ENCODE assay signal across 19 cellular contexts in the genomic region with DNA sequence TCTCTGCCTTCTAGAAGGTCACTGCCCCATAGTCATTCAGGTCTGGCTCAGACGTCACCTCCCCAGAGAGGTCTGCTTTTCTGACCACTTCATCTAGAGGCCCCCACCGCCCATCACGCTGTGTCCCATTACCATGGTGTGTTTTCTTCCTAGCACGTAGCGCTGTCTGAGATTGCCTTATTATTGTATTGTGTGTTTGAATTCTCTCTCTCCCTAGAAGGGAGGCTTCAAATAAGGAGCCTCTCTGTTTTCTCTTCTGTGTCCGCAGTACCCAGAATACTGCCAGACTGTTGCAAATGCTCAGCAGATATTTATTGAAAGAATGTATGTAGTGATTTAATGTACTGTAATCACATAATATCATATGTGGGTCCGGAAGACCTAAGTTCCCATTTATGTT. TPM values are rescaled to one million over a fixed set of nuclear protein-coding genes. Genes with fewer than 3 reads are reported as not detected.
A peak's percentile ranks its signal among the peaks of the same experiment; 100 is the strongest.
DNase-seq lines count a peak whose midpoint lies in the region; ATAC-seq and TF ChIP-seq lines count a peak whose summit lies in the region.
"Had no signal": no experiment of that assay in that cellular context is flagged by ENCODE, and none has a peak within 500 bp of the region (broad histone marks: within the 10 kb centered on the region; RNA-seq: fewer than 3 reads in every experiment).

No MANE protein-coding gene starts in this region.

- intact Hi-C loops in posterior vena cava (cut with DNase I) = no loop called here

- peaks cover 11 to 23% (median 14%) of the 10 kb centered on the region in 11 experiments; a peak in 18 of 22 replicates for H3K36me3 ChIP-seq in BLaER1 treated with 17β-estradiol and CSF1 and Interleukin-3, amounts not matched to agents 10 nM and 100 nM

- H3K4me3 Mint-ChIP-seq in activated T-helper 17 cell treated with anti-CD3 and anti-CD28 coated beads, Interleukin-2, amount 50 U/mL, for 72 hours = no peak overlapping the region
- H3K4me3 Mint-ChIP-seq in glutamatergic neuron (ENCODE audit: unreplicated experiment) = peak overlapping the region; percentile 1
- H3K4me3 Mint-ChIP-seq: CD4-positive, alpha-beta memory T cell; H9; IgD-negative memory B cell had no signal

- no peak for ATAC-seq in activated T-helper 17 cell treated with anti-CD3 and anti-CD28 coated beads, Interleukin-2, amount 50 U/mL, for 72 hours (replicated peaks)
- ATAC-seq in GM19395 (IDR thresholded peaks at IDR 0.05; ENCODE audit: unreplicated experiment) = no peak
- ATAC-seq: GM12878 had no signal

- H3K9me3 Mint-ChIP-seq in activated T-helper 17 cell treated with anti-CD3 and anti-CD28 coated beads, Interleukin-2, amount 50 U/mL, for 72 hours = no peaks in the 10 kb centered on the region
- H3K9me3 Mint-ChIP-seq in glutamatergic neuron (ENCODE audit: unreplicated experiment) = no peaks in the 10 kb centered on the region
- H3K9me3 Mint-ChIP-seq: CD4-positive, alpha-beta memory T cell; H9; IgD-negative memory B cell had no signal

- TF ChIP-seq CTCF in glutamatergic neuron (IDR thresholded peaks at IDR 0.05; ENCODE audit: partially characterized antibody, unreplicated experiment) = no peak

- peak overlapping the region in 10 of 11 experiments; percentile 85 to 99 (median 96); a peak in 21 of 22 replicates for H3K27ac ChIP-seq in BLaER1 treated with 17β-estradiol and CSF1 and Interleukin-3, amounts not matched to agents 10 nM and 100 nM
- H3K27ac ChIP-seq: PC-9 had no signal

- H4K20me1 ChIP-seq in BLaER1 treated with 17β-estradiol and CSF1 and Interleukin-3, amounts not matched to agents 10 nM and 100 nM = peaks cover 0 to 3% (median 0%) of the 10 kb centered on the region in 11 experiments; a peak in 1 of 22 replicates

- H3K27ac Mint-ChIP-seq in activated T-helper 17 cell treated with anti-CD3 and anti-CD28 coated beads, Interleukin-2, amount 50 U/mL, for 72 hours = peak overlapping the region; percentile 0
- peak overlapping the region; percentile 48 for H3K27ac Mint-ChIP-seq in glutamatergic neuron (ENCODE audit: unreplicated experiment)

- peak overlapping the region; percentile 1 to 94 (median 88); a peak in 17 of 22 replicates for H3K4me2 ChIP-seq in BLaER1 treated with 17β-estradiol and CSF1 and Interleukin-3, amounts not matched to agents 10 nM and 100 nM
- H3K4me2 ChIP-seq: PC-9 had no signal

- H3K4me1 ChIP-seq in BLaER1 treated with 17β-estradiol and CSF1 and Interleukin-3, amounts not matched to agents 10 nM and 100 nM = peaks cover 76 to 97% (median 85%) of the 10 kb centered on the region in 10 experiments

- H3K27me3 Mint-ChIP-seq in activated T-helper 17 cell treated with anti-CD3 and anti-CD28 coated beads, Interleukin-2, amount 50 U/mL, for 72 hours = no peaks in the 10 kb centered on the region
- peaks cover 10% of the 10 kb centered on the region for H3K27me3 Mint-ChIP-seq in glutamatergic neuron (ENCODE audit: unreplicated experiment)
- H3K27me3 Mint-ChIP-seq: CD4-positive, alpha-beta memory T cell; IgD-negative memory B cell had no signal

- no peaks in the 10 kb centered on the region for H3K27me3 ChIP-seq in BLaER1 treated with 17β-estradiol and CSF1 and Interleukin-3, amounts not matched to agents 10 nM and 100 nM

- peak overlapping the region in 4 of 11 experiments; percentile 0 to 87 (median 44); a peak in 4 of 22 replicates for H3K9ac ChIP-seq in BLaER1 treated with 17β-estradiol and CSF1 and Interleukin-3, amounts not matched to agents 10 nM and 100 nM

- peaks cover 12% of the 10 kb centered on the region for H3K36me3 Mint-ChIP-seq in activated T-helper 17 cell treated with anti-CD3 and anti-CD28 coated beads, Interleukin-2, amount 50 U/mL, for 72 hours (ENCODE audit: low read depth)
- no peaks in the 10 kb centered on the region for H3K36me3 Mint-ChIP-seq in glutamatergic neuron (ENCODE audit: unreplicated experiment)

- H3K4me1 Mint-ChIP-seq in activated T-helper 17 cell treated with anti-CD3 and anti-CD28 coated beads, Interleukin-2, amount 50 U/mL, for 72 hours = peaks cover 19% of the 10 kb centered on the region
- peaks cover 17% of the 10 kb centered on the region for H3K4me1 Mint-ChIP-seq in glutamatergic neuron (ENCODE audit: low read depth, unreplicated experiment)

- H3K9me3 ChIP-seq in BLaER1 treated with 17β-estradiol and CSF1 and Interleukin-3, amounts not matched to agents 10 nM and 100 nM (replicated peaks in 1 of 11) = no peaks in the 10 kb centered on the region; a peak in 1 of 22 replicates

- no peak for DNase-seq in glutamatergic neuron
- DNase-seq in posterior vena cava (ENCODE audit: low spot score) = peak; percentile 36
- no peak for DNase-seq in stimulated activated CD4-positive, alpha-beta T cell treated with anti-CD3 and anti-CD28 coated beads, Interleukin-1b, Interleukin-23, amount 100 ng/mL, for 48 hours
- DNase-seq in AML-193 (lab: John Stamatoyannopoulos, UW) = no peak
- no peak for DNase-seq in inferior parietal cortex (ENCODE audit: extremely low spot score)
- DNase-seq: CD4-positive, alpha-beta memory T cell; DMS79; H9; NCI-H1436 treated with DMSO at 0.1 percent for 48 hours; NCI-H2107; NCI-H446; PC-9 had no signal

- no peak overlapping the region for H3K4me3 ChIP-seq in BLaER1 treated with 17β-estradiol and CSF1 and Interleukin-3, amounts not matched to agents 10 nM and 100 nM
- H3K4me3 ChIP-seq: GM12878, PC-9 had no signal

RNA-seq across cellular contexts. Expression of gene TAB1, which starts 10.1 kb away (rescaled TPM):
- total RNA-seq in activated T-helper 17 cell treated with anti-CD3 and anti-CD28 coated beads, Interleukin-2, amount 50 U/mL, for 72 hours = 10 to 100 TPM; 15.2 to 20.9 TPM
- total RNA-seq in glutamatergic neuron (ENCODE audit: unreplicated experiment) = 27.5 TPM
- total RNA-seq in posterior vena cava = 10 to 100 TPM; 20.0 to 20.7 TPM

RNA-seq across cellular contexts. Expression of gene MGAT3, which starts 47.2 kb away (rescaled TPM):
- 1 to 10 TPM; 1.5 to 1.6 TPM for total RNA-seq in activated T-helper 17 cell treated with anti-CD3 and anti-CD28 coated beads, Interleukin-2, amount 50 U/mL, for 72 hours
- total RNA-seq in glutamatergic neuron (ENCODE audit: unreplicated experiment) (12.8 TPM), posterior vena cava (1 to 10 TPM; 2.3 to 3.2 TPM)
- total RNA-seq: LHCN-M2, PC-9 had no signal

RNA-seq across cellular contexts. Expression of gene SYNGR1, which starts 59.8 kb away (rescaled TPM):
- not detected for total RNA-seq in activated T-helper 17 cell treated with anti-CD3 and anti-CD28 coated beads, Interleukin-2, amount 50 U/mL, for 72 hours
- total RNA-seq in glutamatergic neuron (ENCODE audit: unreplicated experiment) (49.5 TPM), posterior vena cava (10 to 100 TPM; 12.8 to 15.2 TPM)
- total RNA-seq: CD4-positive, alpha-beta memory T cell; HT-29 had no signal

Comparison
In these comparisons a context has a peak if more than half of its experiments do, and no peak if none do; other contexts are left out.
1. RNA of gene SYNGR1, which starts 59.8 kb away (total RNA-seq): 49.5 TPM in glutamatergic neuron (single experiment) and 12.8 to 15.2 TPM in posterior vena cava; not detected in activated T-helper 17 cell treated with anti-CD3 and anti-CD28 coated beads, Interleukin-2, amount 50 U/mL, for 72 hours; every median in the first group is over 10 times any median in the second.